In the genomic region with DNA sequence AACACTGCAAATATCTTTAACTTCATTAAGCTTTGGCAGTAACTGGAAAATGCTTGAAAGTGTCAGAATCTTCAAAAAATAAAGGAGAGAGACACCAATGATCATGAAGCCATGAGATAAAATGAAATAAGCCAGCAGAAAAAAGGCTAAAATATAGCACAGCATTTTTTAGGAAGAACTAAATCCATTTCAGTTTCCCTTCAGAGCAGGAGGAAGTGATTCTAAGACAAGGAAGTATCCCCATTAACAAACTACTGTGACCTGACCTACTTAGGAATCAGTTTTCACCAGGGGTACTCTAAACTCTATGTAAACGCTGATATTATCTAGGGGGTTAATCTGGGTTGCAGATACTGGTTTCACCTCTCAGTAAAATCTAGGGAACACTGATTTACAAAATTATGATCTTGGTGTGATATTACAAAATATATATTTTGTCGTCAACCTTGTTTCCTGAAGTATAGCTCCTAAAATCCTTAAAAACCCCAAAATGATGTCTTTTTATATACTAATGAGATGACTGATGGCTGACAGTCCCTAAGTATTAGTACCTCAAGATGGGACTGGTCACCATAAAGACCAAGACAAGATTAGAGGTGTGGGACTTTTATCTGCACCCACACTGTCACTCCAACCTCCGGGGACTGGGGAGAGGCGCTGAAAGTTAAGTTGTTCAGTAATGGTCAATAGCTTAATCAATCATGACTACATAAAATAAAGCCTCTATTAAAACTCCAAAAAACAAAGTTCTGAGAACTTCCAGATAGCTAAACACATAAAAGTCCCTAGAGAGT, we compare ENCODE assay signal across 9 cellular contexts. TPM values are rescaled to one million over a fixed set of nuclear protein-coding genes. Genes with fewer than 3 reads are reported as not detected.
DNase-seq lines count a peak whose midpoint lies in the region; ATAC-seq, FAIRE-seq and TF ChIP-seq lines count a peak whose summit lies in the region.
"Had no signal": no experiment of that assay in that cellular context is flagged by ENCODE, and none has a peak within 500 bp of the region (broad histone marks: within the 10 kb centered on the region; RNA-seq: fewer than 3 reads in every experiment).

No MANE protein-coding gene starts in this region.

- H4K20me1 ChIP-seq in DND-41 (ENCODE audit: insufficient read depth, low read length) (peaks cover 16% of the 10 kb centered on the region), GM12878 (ENCODE audit: control insufficient read depth, insufficient read depth) (no peaks in the 10 kb centered on the region), osteoblast (ENCODE audit: insufficient read depth, low read length) (peaks cover 9% of the 10 kb centered on the region)

- no peak for TF ChIP-seq RAD21 in GM12878 (IDR thresholded peaks at IDR 0.05; ENCODE audit: insufficient read depth, low read depth, low read length)

- intact Hi-C loops in GM12878 (cut with micrococcal nuclease; ENCODE audit: unreplicated experiment) = no loop called here

- no peak for FAIRE-seq in GM12878 (lab: Jason Lieb, UNC)
- FAIRE-seq: urothelium cell line had no signal

- POLR2A ChIA-PET in GM12878 (lab: Charles Lee) = interaction anchor here (0.5 to 12.8 kb wide), 8 partner anchors 11 to 826 kb away, joined by 3 to 220 read pairs (median 7); no protein-coding TSS in a partner anchor

- in situ Hi-C loops in GM12878 (cut with MboI) = loop anchor here (25.0 kb wide), 1 partner anchor 1666 kb away; no protein-coding TSS in a partner anchor

- WGBS in GM12878 (ENCODE audit: insufficient coverage, insufficient replicate concordance, low lambda C conversion rate, missing lambda C conversion rate) = 75% methylated on average over 4 of the region's 4 CpGs

- peaks cover 55% of the 10 kb centered on the region for H3K4me1 Mint-ChIP-seq in nephron progenitor cell

- H3K36me3 Mint-ChIP-seq in nephron progenitor cell (ENCODE audit: low read depth) = no peaks in the 10 kb centered on the region

- SMC1A ChIA-PET in GM12878 (lab: Charles Lee; ENCODE audit: uncharacterized antibody, unreplicated experiment) = interaction anchor here (0.7 to 3.5 kb wide), 11 partner anchors 7 to 112 kb away, joined by 3 to 18 read pairs (median 4); no protein-coding TSS in a partner anchor

- H3K4me1 ChIP-seq in DND-41 (ENCODE audit: insufficient read depth, low read length) (peaks cover 35% of the 10 kb centered on the region), GM12878 (ENCODE audit: control insufficient read depth, insufficient read depth, low read length) (peaks cover 24% of the 10 kb centered on the region), osteoblast (ENCODE audit: insufficient read depth, low read length) (peaks cover 15% of the 10 kb centered on the region)

- DNase-seq in DND-41 (no peak), NAMALWA (ENCODE audit: low spot score) (peak; percentile 23), GM12878 (ENCODE audit: low read depth, low spot score) (no peak), osteoblast (ENCODE audit: insufficient read length, low spot score, missing footprints) (peak; percentile 61), nephron progenitor cell (no peak)
- DNase-seq: NCI-H524 treated with DMSO at 0.1 percent for 48 hours had no signal

- TF ChIP-seq POLR2A in GM12878 (IDR thresholded peaks at IDR 0.05; ENCODE audit: low read depth, low read length) = no peak

- no peak overlapping the region for H3K4me3 Mint-ChIP-seq in nephron progenitor cell

- CTCF ChIA-PET in GM12878 (lab: Yijun Ruan, JAX) = interaction anchor here (1.3 to 2.6 kb wide), 2 partner anchors 15 to 50 kb away, joined by 3 to 6 read pairs; no protein-coding TSS in a partner anchor

- H3K27me3 ChIP-seq in DND-41 (ENCODE audit: insufficient read depth, low read length, poor library complexity) = no peaks in the 10 kb centered on the region
- no peaks in the 10 kb centered on the region for H3K27me3 ChIP-seq in GM12878 (replicated peaks in 1 of 2; ENCODE audit: control insufficient read depth in 2 of 2, insufficient read depth in 2 of 2, low read length in 1 of 2)
- H3K27me3 ChIP-seq in osteoblast (ENCODE audit: insufficient read depth, low read length) = no peaks in the 10 kb centered on the region

- peak overlapping the region; percentile 81 for H3K4me2 ChIP-seq in DND-41 (ENCODE audit: insufficient read depth, low read length)
- peak overlapping the region; percentile 90 for H3K4me2 ChIP-seq in GM12878 (ENCODE audit: control insufficient read depth, insufficient read depth)
- no peak overlapping the region for H3K4me2 ChIP-seq in osteoblast (ENCODE audit: insufficient read depth, low read length)

- TF ChIP-seq CTCF in DND-41 (IDR thresholded peaks at IDR 0.05; ENCODE audit: borderline replicate concordance, extremely low read depth, low read length, poor library complexity, severe bottlenecking) (no peak), GM12878 (IDR thresholded peaks at IDR 0.05 in 2 of 3, conservative IDR thresholded peaks at IDR 0.05 in 1 of 3; ENCODE audit: control insufficient read depth in 2 of 3, extremely low read depth in 1 of 3, insufficient read depth in 1 of 3, low read depth in 3 of 3, low read length in 3 of 3) (no peak), osteoblast (IDR thresholded peaks at IDR 0.05; ENCODE audit: extremely low read depth, low read depth, low read length) (no peak), nephron progenitor cell (IDR thresholded peaks at IDR 0.05) (no peak)

- no peak overlapping the region for H3K27ac Mint-ChIP-seq in nephron progenitor cell

- H3K9me3 ChIP-seq in DND-41 (ENCODE audit: insufficient read depth, low read length, severe bottlenecking) (no peaks in the 10 kb centered on the region), GM12878 (replicated peaks; ENCODE audit: control insufficient read depth, insufficient read depth, low read length) (no peaks in the 10 kb centered on the region), osteoblast (ENCODE audit: low read depth, low read length) (no peaks in the 10 kb centered on the region)

- H3K4me3 ChIP-seq in DND-41 (ENCODE audit: low read depth in 1 of 2, low read length in 2 of 2) (no peak overlapping the region), GM12878 (peak overlapping the region; percentile 51; the same call in 1 of the 2 replicates), osteoblast (ENCODE audit: insufficient read depth, low read length) (no peak overlapping the region)

- H3K9me3 Mint-ChIP-seq in nephron progenitor cell = no peaks in the 10 kb centered on the region

- no peak overlapping the region for H2AFZ ChIP-seq in DND-41 (ENCODE audit: low read depth, low read length)
- peak overlapping the region; percentile 45 for H2AFZ ChIP-seq in GM12878 (ENCODE audit: control insufficient read depth, low read depth, low read length)
- no peak overlapping the region for H2AFZ ChIP-seq in osteoblast (ENCODE audit: low read length)

- H3K27ac ChIP-seq in DND-41 (ENCODE audit: low read length) = peak overlapping the region; percentile 100
- H3K27ac ChIP-seq in GM12878 (ENCODE audit: control insufficient read depth, insufficient read depth) = peak overlapping the region; percentile 74
- no peak overlapping the region for H3K27ac ChIP-seq in osteoblast (ENCODE audit: low read depth, low read length)

- BruUV-seq in GM12878 (replicated peaks; lab: Mats Ljungman, UMichigan) = no TSS peak

- RAD21 ChIA-PET in GM12878 (lab: Charles Lee; ENCODE audit: unreplicated experiment) = interaction anchor here (0.7 to 13.2 kb wide), 10 partner anchors 8 to 269 kb away, joined by 3 to 254 read pairs (median 3); a partner anchor contains a TSS

- H3K79me2 ChIP-seq in DND-41 (ENCODE audit: insufficient read depth, low read length) (peaks cover 51% of the 10 kb centered on the region), GM12878 (ENCODE audit: control insufficient read depth, insufficient read depth, low read length) (peaks cover 56% of the 10 kb centered on the region), osteoblast (ENCODE audit: insufficient read depth, low read length) (peaks cover 14% of the 10 kb centered on the region)

- peaks cover 15% of the 10 kb centered on the region for H3K27me3 Mint-ChIP-seq in nephron progenitor cell (ENCODE audit: low read depth, poor library complexity)

- peak overlapping the region; percentile 98 for H3K9ac ChIP-seq in DND-41 (ENCODE audit: low read depth, low read length)
- peak overlapping the region; percentile 43 for H3K9ac ChIP-seq in GM12878 (ENCODE audit: control insufficient read depth, insufficient read depth, low read length)

- ATAC-seq in DND-41 (ENCODE audit: insufficient read depth, low read depth) (no peak), GM12878 (no peak), HG02623 (IDR thresholded peaks at IDR 0.05; ENCODE audit: unreplicated experiment) (no peak), GM21367 (IDR thresholded peaks at IDR 0.05; ENCODE audit: unreplicated experiment) (no peak)

- no peak for TF ChIP-seq EP300 in GM12878 (IDR thresholded peaks at IDR 0.05; ENCODE audit: borderline replicate concordance in 1 of 2, control insufficient read depth in 1 of 2, low read depth in 2 of 2, low read length in 2 of 2)

- H3K36me3 ChIP-seq in DND-41 (ENCODE audit: insufficient read depth, low read length) (peaks cover 10% of the 10 kb centered on the region; the same call in 1 of the 2 replicates), GM12878 (ENCODE audit: control insufficient read depth in 2 of 2, insufficient read depth in 2 of 2, low read length in 1 of 2) (no peaks in the 10 kb centered on the region), osteoblast (ENCODE audit: insufficient read depth, low read length) (no peaks in the 10 kb centered on the region)

RNA-seq across cellular contexts. Expression of a gene that starts 2.9 kb away (rescaled TPM):
- total RNA-seq in GM12878 (2013; cell fraction: nucleolus; rRNA removed) = 1,139 and 1,239 TPM in 2 replicates
- total RNA-seq in GM12878 (2014; rRNA removed) = 167 and 204 TPM in 2 replicates
- 277 and 283 TPM in 2 replicates for total RNA-seq in GM12878 (2014; rRNA removed; fragmentation: Illumina TruSeq; extraction: Trizol)
- total RNA-seq in GM12878 (2021) = 353 and 356 TPM in 2 replicates
- polyA plus RNA-seq in GM12878 (2011; ENCODE audit: low read depth) = 193 TPM
- polyA plus RNA-seq in GM12878 (2011; rRNA removed) = 188 and 268 TPM in 2 replicates
- polyA plus RNA-seq in GM12878 (2011; cell fraction: cytosol; rRNA removed) = 82.5 and 118 TPM in 2 replicates
- 111 and 142 TPM in 2 replicates for polyA plus RNA-seq in GM12878 (2011; cell fraction: nucleus; rRNA removed)
- 288 and 297 TPM in 2 replicates for polyA plus RNA-seq in GM12878 (2012)
- 258 and 290 TPM in 2 replicates for polyA plus RNA-seq in GM12878 (2014; fragmentation: Illumina TruSeq; extraction: Trizol)
- polyA plus RNA-seq in GM12878 (2014; fragmentation: Nextera tagmentation; extraction: Ambion mirVana) = 10 to 100 TPM; 64.5 to 80.5 TPM
- polyA plus RNA-seq in GM12878 (2014; rRNA removed) = 180 and 208 TPM in 2 replicates
- 100 to 1,000 TPM; 165 to 170 TPM for polyA plus RNA-seq in GM12878 (2016; fragmentation: Nextera tagmentation; extraction: Ambion mirVana)
- polyA minus RNA-seq in GM12878 (2011; rRNA and poly(A)+ RNA removed) = 163 and 327 TPM in 2 replicates
- polyA minus RNA-seq in GM12878 (2011; cell fraction: cytosol; rRNA and poly(A)+ RNA removed) = 124 and 136 TPM in 2 replicates
- 73.0 and 135 TPM in 2 replicates for polyA minus RNA-seq in GM12878 (2011; cell fraction: nucleus; rRNA and poly(A)+ RNA removed)
- total RNA-seq in osteoblast = 31.8 and 35.9 TPM in 2 replicates

RNA-seq across cellular contexts. Expression of a gene that starts 7.9 kb away (rescaled TPM):
- total RNA-seq in GM12878 (2013; cell fraction: nucleolus; rRNA removed) = 50.0 and 61.3 TPM in 2 replicates
- total RNA-seq in GM12878 (2014; rRNA removed) = 10.1 and 10.3 TPM in 2 replicates
- 9.9 and 10.0 TPM in 2 replicates for total RNA-seq in GM12878 (2014; rRNA removed; fragmentation: Illumina TruSeq; extraction: Trizol)
- 14.9 and 16.6 TPM in 2 replicates for total RNA-seq in GM12878 (2021)
- 10.6 TPM for polyA plus RNA-seq in GM12878 (2011; ENCODE audit: low read depth)
- polyA plus RNA-seq in GM12878 (2011; rRNA removed) = 21.4 and 23.2 TPM in 2 replicates
- polyA plus RNA-seq in GM12878 (2011; cell fraction: cytosol; rRNA removed) = 11.0 and 12.5 TPM in 2 replicates
- polyA plus RNA-seq in GM12878 (2011; cell fraction: nucleus; rRNA removed) = 19.9 and 23.2 TPM in 2 replicates
- 14.5 and 22.9 TPM in 2 replicates for polyA plus RNA-seq in GM12878 (2012)
- polyA plus RNA-seq in GM12878 (2014; fragmentation: Illumina TruSeq; extraction: Trizol) = 13.2 and 14.0 TPM in 2 replicates
- 1 to 10 TPM; 2.7 to 2.9 TPM for polyA plus RNA-seq in GM12878 (2014; fragmentation: Nextera tagmentation; extraction: Ambion mirVana)
- 10.0 and 11.2 TPM in 2 replicates for polyA plus RNA-seq in GM12878 (2014; rRNA removed)
- polyA plus RNA-seq in GM12878 (2016; fragmentation: Nextera tagmentation; extraction: Ambion mirVana) = 10 to 100 TPM in 1 of 2 experiments, 1 to 10 TPM in 1; 6.3 to 10.9 TPM
- 22.1 and 23.7 TPM in 2 replicates for polyA minus RNA-seq in GM12878 (2011; rRNA and poly(A)+ RNA removed)
- polyA minus RNA-seq in GM12878 (2011; cell fraction: cytosol; rRNA and poly(A)+ RNA removed) = 7.4 and 18.3 TPM in 2 replicates
- 10.5 and 20.3 TPM in 2 replicates for polyA minus RNA-seq in GM12878 (2011; cell fraction: nucleus; rRNA and poly(A)+ RNA removed)
- 25.3 and 30.1 TPM in 2 replicates for total RNA-seq in osteoblast

Comparison
In these comparisons a context has a peak if more than half of its experiments do, and no peak if none do; other contexts are left out.
1. DNase-seq: peak in NAMALWA (single experiment) and osteoblast (single experiment); none in DND-41 (single experiment), GM12878 (single experiment) and nephron progenitor cell (single experiment).